8 cellular contexts compared by ENCODE assay signal in genomic region chr11:129895126-129896041, GRCh38. TPM values are rescaled to one million over a fixed set of nuclear protein-coding genes. Genes with fewer than 3 reads are reported as not detected.
A peak's percentile ranks its signal among the peaks of the same experiment; 100 is the strongest.
DNase-seq lines count a peak whose midpoint lies in the region; ATAC-seq and TF ChIP-seq lines count a peak whose summit lies in the region.

TSS of gene NFRKB (minus strand) at chr11:129895578. CDS start at chr11:129892849, 2,729 bp downstream.

- peak within 1 kb of the TSS; percentile 9; the same call in 1 of the 2 replicates for H3K27ac ChIP-seq in DOHH2 (ENCODE audit: low read depth, low read length)
- peak within 1 kb of the TSS; percentile 71 for H3K27ac ChIP-seq in KOPT-K1 (ENCODE audit: low read depth, low read length, poor library complexity, severe bottlenecking)
- peak within 1 kb of the TSS; percentile 46 for H3K27ac ChIP-seq in RWPE2 (ENCODE audit: poor library complexity, severe bottlenecking)

- peaks cover 4% of the 10 kb centered on the region; the same call in 1 of the 2 replicates for H4K20me1 ChIP-seq in DOHH2 (ENCODE audit: control insufficient read depth, insufficient read depth, low read depth, low read length)

- H3K4me1 ChIP-seq in DOHH2 (ENCODE audit: control insufficient read depth, low read length) (peaks cover 19% of the 10 kb centered on the region), RWPE2 (ENCODE audit: insufficient read depth, poor library complexity, severe bottlenecking) (peaks cover 7% of the 10 kb centered on the region)

- peak; percentile 72 for DNase-seq in RWPE2 (ENCODE audit: low spot score)
- peak; percentile 88 for DNase-seq in activated effector memory CD4-positive, alpha-beta T cell treated with Interleukin-2 at 50 U/mL for 16 hours
- DNase-seq in fibroblast of the aortic adventitia (ENCODE audit: low read depth): peak; percentile 49
- peak; percentile 94 for DNase-seq in nephron progenitor cell
- DNase-seq in stimulated activated naive CD8-positive, alpha-beta T cell treated with anti-CD3 and anti-CD28 coated beads, Interleukin-15, amount 100 ng/mL, for 72 hours: peak; percentile 81 to 86

- peak within 1 kb of the TSS; percentile 83 for H3K4me3 ChIP-seq in DOHH2 (ENCODE audit: low read length)
- peak within 1 kb of the TSS; percentile 58 for H3K4me3 ChIP-seq in RWPE2 (ENCODE audit: severe bottlenecking)
- H3K4me3 ChIP-seq in fibroblast of the aortic adventitia (ENCODE audit: low read depth, low read length): peak within 1 kb of the TSS; percentile 88

- H3K27ac Mint-ChIP-seq in nephron progenitor cell: peak within 1 kb of the TSS; percentile 36
- peak within 1 kb of the TSS; percentile 89 for H3K27ac Mint-ChIP-seq in stimulated activated naive CD8-positive, alpha-beta T cell treated with anti-CD3 and anti-CD28 coated beads, Interleukin-15, amount 100 ng/mL, for 72 hours

- H3K4me2 ChIP-seq in DOHH2 (ENCODE audit: low read length): peak within 1 kb of the TSS; percentile 60

- peaks cover 4% of the 10 kb centered on the region for H3K27me3 Mint-ChIP-seq in nephron progenitor cell (ENCODE audit: low read depth, poor library complexity)
- H3K27me3 Mint-ChIP-seq in stimulated activated naive CD8-positive, alpha-beta T cell treated with anti-CD3 and anti-CD28 coated beads, Interleukin-15, amount 100 ng/mL, for 72 hours: no peaks in the 10 kb centered on the region

- peak within 1 kb of the TSS; percentile 93 for H3K4me3 Mint-ChIP-seq in nephron progenitor cell
- H3K4me3 Mint-ChIP-seq in stimulated activated naive CD8-positive, alpha-beta T cell treated with anti-CD3 and anti-CD28 coated beads, Interleukin-15, amount 100 ng/mL, for 72 hours: peak within 1 kb of the TSS; percentile 87 to 90

- H3K27me3 ChIP-seq in DOHH2 (ENCODE audit: control insufficient read depth, low read length): no peaks in the 10 kb centered on the region
- H3K27me3 ChIP-seq in RWPE2 (ENCODE audit: insufficient read depth, poor library complexity, severe bottlenecking): no peaks in the 10 kb centered on the region

- no peaks in the 10 kb centered on the region for H3K9me2 ChIP-seq in DOHH2 (replicated peaks; ENCODE audit: control insufficient read depth, low read length)

- TF ChIP-seq CTCF in DOHH2 (IDR thresholded peaks at IDR 0.05; ENCODE audit: low read depth, low read length, poor library complexity, severe bottlenecking) (no peak), RWPE2 (IDR thresholded peaks at IDR 0.05; ENCODE audit: poor library complexity, severe bottlenecking) (no peak), fibroblast of the aortic adventitia (IDR thresholded peaks at IDR 0.05; ENCODE audit: insufficient read depth, low read length) (no peak), nephron progenitor cell (IDR thresholded peaks at IDR 0.05) (no peak)

- H3K4me1 Mint-ChIP-seq in nephron progenitor cell: peaks cover 37% of the 10 kb centered on the region
- peaks cover 38% of the 10 kb centered on the region for H3K4me1 Mint-ChIP-seq in stimulated activated naive CD8-positive, alpha-beta T cell treated with anti-CD3 and anti-CD28 coated beads, Interleukin-15, amount 100 ng/mL, for 72 hours

- H3K36me3 Mint-ChIP-seq in nephron progenitor cell (ENCODE audit: low read depth): peaks cover 64% of the 10 kb centered on the region

- peaks cover 34% of the 10 kb centered on the region for H3K79me2 ChIP-seq in DOHH2 (ENCODE audit: control insufficient read depth, low read length)

- peaks cover 49% of the 10 kb centered on the region for H3K36me3 ChIP-seq in DOHH2 (ENCODE audit: control insufficient read depth, low read length)
- peaks cover 39% of the 10 kb centered on the region for H3K36me3 ChIP-seq in KOPT-K1 (ENCODE audit: insufficient read depth, low read length)
- peaks cover 29% of the 10 kb centered on the region for H3K36me3 ChIP-seq in RWPE2 (ENCODE audit: low read depth)

- peaks cover 12% of the 10 kb centered on the region for H3F3A ChIP-seq in DOHH2 (ENCODE audit: control insufficient read depth, insufficient read depth)

- H3K9me3 ChIP-seq in DOHH2 (ENCODE audit: control insufficient read depth, insufficient read depth, low read length) (no peaks in the 10 kb centered on the region), KOPT-K1 (ENCODE audit: insufficient read depth, low read length, poor library complexity, severe bottlenecking) (no peaks in the 10 kb centered on the region), RWPE2 (ENCODE audit: severe bottlenecking) (no peaks in the 10 kb centered on the region)

- ATAC-seq in GM21737 (IDR thresholded peaks at IDR 0.05; ENCODE audit: unreplicated experiment) (peak; percentile 98), RWPE2 (ENCODE audit: low read depth) (peak; percentile 95)
- peak; percentile 97 for ATAC-seq in stimulated activated naive CD8-positive, alpha-beta T cell treated with anti-CD3 and anti-CD28 coated beads, Interleukin-15, amount 100 ng/mL, for 72 hours

- peaks cover 8% of the 10 kb centered on the region for H3K9me3 Mint-ChIP-seq in nephron progenitor cell
- H3K9me3 Mint-ChIP-seq in stimulated activated naive CD8-positive, alpha-beta T cell treated with anti-CD3 and anti-CD28 coated beads, Interleukin-15, amount 100 ng/mL, for 72 hours: no peaks in the 10 kb centered on the region

RNA-seq across cellular contexts. Expression of gene NFRKB, which starts in this region (rescaled TPM):
- 8.8 and 21.5 TPM in 2 replicates for total RNA-seq in fibroblast of the aortic adventitia (ENCODE audit: low replicate concordance)

Comparison
In these comparisons a context has a peak if more than half of its experiments do, and no peak if none do; other contexts are left out.
1. Peak in every context shown above with its lines: DNase-seq, ATAC-seq, H3K4me3 ChIP-seq and H3K27ac ChIP-seq.
2. H3K27ac ChIP-seq: peak in every context shown above with its lines; median percentile 71 in KOPT-K1; 46 in RWPE2; 9 in DOHH2.